1 cellular context compared by ENCODE assay signal in the genomic region with DNA sequence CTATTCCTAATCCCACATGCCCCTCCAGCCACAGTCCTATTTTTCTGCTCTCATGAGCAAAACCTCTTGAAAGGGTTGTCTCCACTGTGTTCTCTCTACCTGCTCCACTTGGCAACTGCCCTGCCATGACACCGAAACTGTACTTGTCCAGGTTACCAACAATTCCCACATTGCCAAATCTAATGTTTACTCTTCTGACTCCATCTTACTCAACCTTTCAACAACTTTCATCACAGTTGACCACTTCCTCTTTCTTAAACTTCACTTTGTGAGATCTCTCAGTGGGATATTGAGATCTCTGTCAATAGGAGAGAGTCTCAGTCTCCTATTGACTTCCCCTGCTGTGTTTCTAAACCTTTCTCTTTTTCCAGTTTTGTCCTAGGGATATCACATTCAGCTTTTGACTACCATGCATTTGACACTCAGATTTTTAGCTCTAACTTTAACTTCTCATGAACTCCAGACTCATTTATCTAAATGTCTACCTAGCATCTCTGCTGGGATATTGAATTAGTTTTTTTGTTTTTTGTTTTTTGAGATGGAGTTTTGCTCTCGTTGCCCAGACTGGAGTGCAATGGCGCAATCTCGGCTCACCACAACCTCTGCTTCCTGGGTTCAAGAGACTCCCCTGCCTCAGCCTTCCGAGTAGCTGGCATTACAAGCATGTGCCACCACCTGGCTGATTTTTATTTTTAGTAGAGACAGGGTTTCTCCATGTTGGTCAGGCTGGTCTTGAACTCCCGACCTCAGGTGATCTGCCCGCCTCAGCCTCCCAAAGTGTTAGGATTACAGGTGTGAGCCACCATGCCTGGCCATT.
TF ChIP-seq lines count a peak whose summit lies in the region.

No MANE protein-coding gene starts in this region.

TF ChIP-seq in IMR-90, 13 proteins besides CTCF, POLR2A, EP300 and RAD21:
- TF ChIP-seq CEBPB (IDR thresholded peaks at IDR 0.05; ENCODE audit: low read depth, low read length): peak; percentile 34; the same call in 1 of the 2 replicates
